Comparison of ENCODE assay signal across 8 cellular contexts in genomic region chr11:130861902-130862552, GRCh38. TPM values are rescaled to one million over a fixed set of nuclear protein-coding genes. Genes with fewer than 3 reads are reported as not detected.
DNase-seq lines count a peak whose midpoint lies in the region; ATAC-seq and TF ChIP-seq lines count a peak whose summit lies in the region.

No MANE protein-coding gene starts in this region.

- peaks cover 0 to 7% (median 6%) of the 10 kb centered on the region in 7 donors for H3K4me1 Mint-ChIP-seq in naive thymus-derived CD4-positive, alpha-beta T cell

- H3K4me2 ChIP-seq in OCI-LY3 (ENCODE audit: low read length) = peak overlapping the region; percentile 71

- CTCF ChIA-PET in naive thymus-derived CD4-positive, alpha-beta T cell (lab: Charles Lee) = interaction anchor here (0.6 to 5.8 kb wide), 13 partner anchors 8 to 1868 kb away, joined by 3 to 59 read pairs (median 4); partner anchors contain the start of gene SNX19

- H3K9me3 Mint-ChIP-seq in naive thymus-derived CD4-positive, alpha-beta T cell = peaks cover 0 to 2% (median 0%) of the 10 kb centered on the region in 11 donors

- H3K36me3 Mint-ChIP-seq in naive thymus-derived CD4-positive, alpha-beta T cell = peaks cover 0 to 3% (median 0%) of the 10 kb centered on the region in 5 donors

- intact Hi-C loops in naive thymus-derived CD4-positive, alpha-beta T cell (cut with micrococcal nuclease) = loop anchor here (1.0 to 5.0 kb wide), 5 partner anchors 55 to 649 kb away; partner anchors contain the start of gene SNX19 (in 2 of the 2)

- H3K4me1 ChIP-seq in OCI-LY3 (ENCODE audit: low read length) = peaks cover 30% of the 10 kb centered on the region
- no peaks in the 10 kb centered on the region for H3K4me1 ChIP-seq in naive thymus-derived CD4-positive, alpha-beta T cell (ENCODE audit: control insufficient read depth in 2 of 2, insufficient read depth in 2 of 2, low read length in 2 of 2)

- H3K9me3 ChIP-seq in OCI-LY3 (ENCODE audit: insufficient read depth, low read length) = no peaks in the 10 kb centered on the region
- H3K9me3 ChIP-seq in naive thymus-derived CD4-positive, alpha-beta T cell (ENCODE audit: control insufficient read depth in 2 of 3, low read length in 3 of 3) = no peaks in the 10 kb centered on the region

- peak overlapping the region in 1 of 10 donors; percentile 10 for H3K4me3 Mint-ChIP-seq in naive thymus-derived CD4-positive, alpha-beta T cell

- no peak overlapping the region for H3K27ac ChIP-seq in OCI-LY3 (ENCODE audit: low read length)
- H3K27ac ChIP-seq in naive thymus-derived CD4-positive, alpha-beta T cell (ENCODE audit: low read depth, low read length) = no peak overlapping the region

- TF ChIP-seq CTCF in OCI-LY3 (IDR thresholded peaks at IDR 0.05; ENCODE audit: low read depth, low read length) = peak; percentile 100

- POLR2A ChIA-PET in naive thymus-derived CD4-positive, alpha-beta T cell (lab: Charles Lee) = interaction anchor here (1.0 kb wide), 1 partner anchor 427 kb away, joined by 3 read pairs; no protein-coding TSS in a partner anchor

- H3K27me3 ChIP-seq in OCI-LY3 (ENCODE audit: low read depth, low read length) = no peaks in the 10 kb centered on the region
- no peaks in the 10 kb centered on the region for H3K27me3 ChIP-seq in naive thymus-derived CD4-positive, alpha-beta T cell (ENCODE audit: control insufficient read depth in 2 of 2, insufficient read depth in 2 of 2, low read length in 2 of 2)

- H2AFZ ChIP-seq in OCI-LY3 (ENCODE audit: low read depth, low read length) = no peak overlapping the region

- H4K20me1 ChIP-seq in OCI-LY3 (ENCODE audit: insufficient read depth, low read length) = no peaks in the 10 kb centered on the region

- peak overlapping the region in 3 of 9 donors; percentile 26 to 72 (median 32) for H3K27ac Mint-ChIP-seq in naive thymus-derived CD4-positive, alpha-beta T cell

- H3K4me3 ChIP-seq in OCI-LY3 (ENCODE audit: low read length) = peak overlapping the region; percentile 53
- H3K4me3 ChIP-seq in naive thymus-derived CD4-positive, alpha-beta T cell (ENCODE audit: low read length) = no peak overlapping the region

- H3K79me2 ChIP-seq in OCI-LY3 (ENCODE audit: low read length) = no peaks in the 10 kb centered on the region

- ATAC-seq in GM21717 (IDR thresholded peaks at IDR 0.05; ENCODE audit: unreplicated experiment) (peak; percentile 86), esophagus mucosa (peak; percentile 88)
- ATAC-seq in naive thymus-derived CD4-positive, alpha-beta T cell = peak; percentile 95

- peaks cover under 1 to 7% (median 3%) of the 10 kb centered on the region in 5 donors for H3K27me3 Mint-ChIP-seq in naive thymus-derived CD4-positive, alpha-beta T cell

- DNase-seq in DMS153 (lab: John Stamatoyannopoulos, UW) (peak; percentile 75), KBM-7 (peak; percentile 81), activated T-cell treated with anti-CD3 and anti-CD28 coated beads for 24 hours (ENCODE audit: low read depth) (peak; percentile 79)
- DNase-seq in naive thymus-derived CD4-positive, alpha-beta T cell = peak; percentile 71 to 87 (median 82)
- DNase-seq in stimulated activated CD8-positive, alpha-beta memory T cell treated with anti-CD3 and anti-CD28 coated beads, Interleukin-7, amount 100 ng/mL, for 4 hours (ENCODE audit: low read depth in 2 of 2) = peak; percentile 69 to 70

- no peaks in the 10 kb centered on the region for H3K36me3 ChIP-seq in OCI-LY3 (replicated peaks; ENCODE audit: low read depth, low read length)
- H3K36me3 ChIP-seq in naive thymus-derived CD4-positive, alpha-beta T cell (ENCODE audit: control insufficient read depth in 2 of 3, insufficient read depth in 3 of 3, low read length in 3 of 3) = no peaks in the 10 kb centered on the region

- no peak overlapping the region for H3K9ac ChIP-seq in OCI-LY3 (ENCODE audit: low read length)

- in situ Hi-C loops in KBM-7 (cut with MboI; ENCODE audit: low pct_unique_long_range_greater_than_20kb, low sequenced_read_pairs) = loop anchor here (25.0 kb wide), 2 partner anchors 425 to 650 kb away; partner anchors contain the start of genes ADAMTS15 and ADAMTS8

RNA-seq across cellular contexts. Expression of gene SNX19, which starts 54.3 kb away (rescaled TPM):
- 27.2 TPM for total RNA-seq in esophagus mucosa
- total RNA-seq in naive thymus-derived CD4-positive, alpha-beta T cell = 100 to 1,000 TPM in 1 of 5 experiments, 10 to 100 TPM in 4; 53.9 to 101 (median 57.1) TPM
- polyA plus RNA-seq in naive thymus-derived CD4-positive, alpha-beta T cell = 10 to 100 TPM; 24.8 to 28.7 TPM
